ENCODE assay signal across 2 cellular contexts in the genomic region with DNA sequence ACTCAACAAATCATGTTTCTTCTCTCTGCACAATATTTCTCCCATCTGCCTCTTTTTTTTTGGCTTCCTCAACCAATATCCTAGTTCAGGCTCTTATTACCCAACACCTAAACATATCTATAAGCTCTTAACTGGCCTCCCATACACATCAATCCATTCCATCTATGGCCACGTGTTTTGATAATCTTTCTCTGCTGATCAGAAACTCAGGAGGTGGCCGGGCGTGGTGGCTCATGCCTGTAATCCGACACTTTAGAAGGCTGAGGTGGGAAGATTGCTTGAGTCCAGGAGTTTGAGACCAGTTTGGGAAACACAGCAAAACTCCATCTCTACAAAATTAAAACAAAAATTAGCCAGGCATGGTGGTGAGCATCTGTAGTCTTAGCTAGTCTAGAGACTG.
TF ChIP-seq lines count a peak whose summit lies in the region.

No MANE protein-coding gene starts in this region.

TF ChIP-seq in HCT116, 20 proteins besides CTCF, POLR2A, EP300 and RAD21:
- TF ChIP-seq MAX (IDR thresholded peaks at IDR 0.05), result peak; percentile 37; the same call in 1 of the 2 replicates
- TF ChIP-seq TCF7L2 (IDR thresholded peaks at IDR 0.05; ENCODE audit: borderline replicate concordance, extremely low read depth, insufficient read depth, insufficient read length), result no peak

TF ChIP-seq in K562, 482 proteins besides CTCF, POLR2A, EP300 and RAD21:
- TF ChIP-seq ZNF316 (IDR thresholded peaks at IDR 0.05) (no peak), ARID1B (IDR thresholded peaks at IDR 0.05) (peak; percentile 26; the same call in 1 of the 2 replicates), L3MBTL2 (IDR thresholded peaks at IDR 0.05) (peak; percentile 64), ZFX (CRISPR knock-in tag; IDR thresholded peaks at IDR 0.05) (no peak), CBFA2T3 (IDR thresholded peaks at IDR 0.05) (peak; percentile 47), SRSF1 (IDR thresholded peaks at IDR 0.05; ENCODE audit: low read depth, low read length) (no peak), DPF2 (IDR thresholded peaks at IDR 0.05) (peak; percentile 41; the same call in 1 of the 2 replicates), MAX (CRISPR knock-in tag; IDR thresholded peaks at IDR 0.05) (0 out of 2 replicates have a peak, but pooled peaks have one; percentile 23), SMARCA4 (IDR thresholded peaks at IDR 0.05) (0 out of 2 replicates have a peak, but pooled peaks have one; percentile 16), MYC (IDR thresholded peaks at IDR 0.05; ENCODE audit: low read depth, low read length) (peak; percentile 58), MYC (CRISPR knock-in tag; IDR thresholded peaks at IDR 0.05; ENCODE audit: borderline replicate concordance, low read depth) (no peak), MNT (conservative IDR thresholded peaks at IDR 0.05) (0 out of 4 replicates have a peak, but pooled peaks of 1 of the 2 experiments have one; percentile 25), FOXA3 (CRISPR knock-in tag; conservative IDR thresholded peaks at IDR 0.05 in 1 of 2, IDR thresholded peaks at IDR 0.05 in 1 of 2) (no peak), ZNF764 (CRISPR knock-in tag; IDR thresholded peaks at IDR 0.05; ENCODE audit: low read depth) (no peak), CBFA2T2 (conservative IDR thresholded peaks at IDR 0.05) (0 out of 2 replicates have a peak, but pooled peaks have one; percentile 17), RCOR1 (IDR thresholded peaks at IDR 0.05; ENCODE audit: borderline replicate concordance in 1 of 2, low read depth in 2 of 2, low read length in 2 of 2) (0 out of 4 replicates have a peak, but pooled peaks of 1 of the 2 experiments have one; percentile 28), SMARCE1 (IDR thresholded peaks at IDR 0.05) (peak; percentile 25; the same call in 1 of the 2 replicates), USF2 (CRISPR knock-in tag; IDR thresholded peaks at IDR 0.05) (peak; percentile 17; the same call in 1 of the 2 replicates), BHLHE40 (IDR thresholded peaks at IDR 0.05; ENCODE audit: low read length) (0 out of 2 replicates have a peak, but pooled peaks have one; percentile 8)
- TF ChIP-seq, protein P1, sequence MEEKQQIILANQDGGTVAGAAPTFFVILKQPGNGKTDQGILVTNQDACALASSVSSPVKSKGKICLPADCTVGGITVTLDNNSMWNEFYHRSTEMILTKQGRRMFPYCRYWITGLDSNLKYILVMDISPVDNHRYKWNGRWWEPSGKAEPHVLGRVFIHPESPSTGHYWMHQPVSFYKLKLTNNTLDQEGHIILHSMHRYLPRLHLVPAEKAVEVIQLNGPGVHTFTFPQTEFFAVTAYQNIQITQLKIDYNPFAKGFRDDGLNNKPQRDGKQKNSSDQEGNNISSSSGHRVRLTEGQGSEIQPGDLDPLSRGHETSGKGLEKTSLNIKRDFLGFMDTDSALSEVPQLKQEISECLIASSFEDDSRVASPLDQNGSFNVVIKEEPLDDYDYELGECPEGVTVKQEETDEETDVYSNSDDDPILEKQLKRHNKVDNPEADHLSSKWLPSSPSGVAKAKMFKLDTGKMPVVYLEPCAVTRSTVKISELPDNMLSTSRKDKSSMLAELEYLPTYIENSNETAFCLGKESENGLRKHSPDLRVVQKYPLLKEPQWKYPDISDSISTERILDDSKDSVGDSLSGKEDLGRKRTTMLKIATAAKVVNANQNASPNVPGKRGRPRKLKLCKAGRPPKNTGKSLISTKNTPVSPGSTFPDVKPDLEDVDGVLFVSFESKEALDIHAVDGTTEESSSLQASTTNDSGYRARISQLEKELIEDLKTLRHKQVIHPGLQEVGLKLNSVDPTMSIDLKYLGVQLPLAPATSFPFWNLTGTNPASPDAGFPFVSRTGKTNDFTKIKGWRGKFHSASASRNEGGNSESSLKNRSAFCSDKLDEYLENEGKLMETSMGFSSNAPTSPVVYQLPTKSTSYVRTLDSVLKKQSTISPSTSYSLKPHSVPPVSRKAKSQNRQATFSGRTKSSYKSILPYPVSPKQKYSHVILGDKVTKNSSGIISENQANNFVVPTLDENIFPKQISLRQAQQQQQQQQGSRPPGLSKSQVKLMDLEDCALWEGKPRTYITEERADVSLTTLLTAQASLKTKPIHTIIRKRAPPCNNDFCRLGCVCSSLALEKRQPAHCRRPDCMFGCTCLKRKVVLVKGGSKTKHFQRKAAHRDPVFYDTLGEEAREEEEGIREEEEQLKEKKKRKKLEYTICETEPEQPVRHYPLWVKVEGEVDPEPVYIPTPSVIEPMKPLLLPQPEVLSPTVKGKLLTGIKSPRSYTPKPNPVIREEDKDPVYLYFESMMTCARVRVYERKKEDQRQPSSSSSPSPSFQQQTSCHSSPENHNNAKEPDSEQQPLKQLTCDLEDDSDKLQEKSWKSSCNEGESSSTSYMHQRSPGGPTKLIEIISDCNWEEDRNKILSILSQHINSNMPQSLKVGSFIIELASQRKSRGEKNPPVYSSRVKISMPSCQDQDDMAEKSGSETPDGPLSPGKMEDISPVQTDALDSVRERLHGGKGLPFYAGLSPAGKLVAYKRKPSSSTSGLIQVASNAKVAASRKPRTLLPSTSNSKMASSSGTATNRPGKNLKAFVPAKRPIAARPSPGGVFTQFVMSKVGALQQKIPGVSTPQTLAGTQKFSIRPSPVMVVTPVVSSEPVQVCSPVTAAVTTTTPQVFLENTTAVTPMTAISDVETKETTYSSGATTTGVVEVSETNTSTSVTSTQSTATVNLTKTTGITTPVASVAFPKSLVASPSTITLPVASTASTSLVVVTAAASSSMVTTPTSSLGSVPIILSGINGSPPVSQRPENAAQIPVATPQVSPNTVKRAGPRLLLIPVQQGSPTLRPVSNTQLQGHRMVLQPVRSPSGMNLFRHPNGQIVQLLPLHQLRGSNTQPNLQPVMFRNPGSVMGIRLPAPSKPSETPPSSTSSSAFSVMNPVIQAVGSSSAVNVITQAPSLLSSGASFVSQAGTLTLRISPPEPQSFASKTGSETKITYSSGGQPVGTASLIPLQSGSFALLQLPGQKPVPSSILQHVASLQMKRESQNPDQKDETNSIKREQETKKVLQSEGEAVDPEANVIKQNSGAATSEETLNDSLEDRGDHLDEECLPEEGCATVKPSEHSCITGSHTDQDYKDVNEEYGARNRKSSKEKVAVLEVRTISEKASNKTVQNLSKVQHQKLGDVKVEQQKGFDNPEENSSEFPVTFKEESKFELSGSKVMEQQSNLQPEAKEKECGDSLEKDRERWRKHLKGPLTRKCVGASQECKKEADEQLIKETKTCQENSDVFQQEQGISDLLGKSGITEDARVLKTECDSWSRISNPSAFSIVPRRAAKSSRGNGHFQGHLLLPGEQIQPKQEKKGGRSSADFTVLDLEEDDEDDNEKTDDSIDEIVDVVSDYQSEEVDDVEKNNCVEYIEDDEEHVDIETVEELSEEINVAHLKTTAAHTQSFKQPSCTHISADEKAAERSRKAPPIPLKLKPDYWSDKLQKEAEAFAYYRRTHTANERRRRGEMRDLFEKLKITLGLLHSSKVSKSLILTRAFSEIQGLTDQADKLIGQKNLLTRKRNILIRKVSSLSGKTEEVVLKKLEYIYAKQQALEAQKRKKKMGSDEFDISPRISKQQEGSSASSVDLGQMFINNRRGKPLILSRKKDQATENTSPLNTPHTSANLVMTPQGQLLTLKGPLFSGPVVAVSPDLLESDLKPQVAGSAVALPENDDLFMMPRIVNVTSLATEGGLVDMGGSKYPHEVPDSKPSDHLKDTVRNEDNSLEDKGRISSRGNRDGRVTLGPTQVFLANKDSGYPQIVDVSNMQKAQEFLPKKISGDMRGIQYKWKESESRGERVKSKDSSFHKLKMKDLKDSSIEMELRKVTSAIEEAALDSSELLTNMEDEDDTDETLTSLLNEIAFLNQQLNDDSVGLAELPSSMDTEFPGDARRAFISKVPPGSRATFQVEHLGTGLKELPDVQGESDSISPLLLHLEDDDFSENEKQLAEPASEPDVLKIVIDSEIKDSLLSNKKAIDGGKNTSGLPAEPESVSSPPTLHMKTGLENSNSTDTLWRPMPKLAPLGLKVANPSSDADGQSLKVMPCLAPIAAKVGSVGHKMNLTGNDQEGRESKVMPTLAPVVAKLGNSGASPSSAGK (IDR thresholded peaks at IDR 0.05), result peak; percentile 58
